23 cellular contexts compared by ENCODE assay signal in the genomic region with DNA sequence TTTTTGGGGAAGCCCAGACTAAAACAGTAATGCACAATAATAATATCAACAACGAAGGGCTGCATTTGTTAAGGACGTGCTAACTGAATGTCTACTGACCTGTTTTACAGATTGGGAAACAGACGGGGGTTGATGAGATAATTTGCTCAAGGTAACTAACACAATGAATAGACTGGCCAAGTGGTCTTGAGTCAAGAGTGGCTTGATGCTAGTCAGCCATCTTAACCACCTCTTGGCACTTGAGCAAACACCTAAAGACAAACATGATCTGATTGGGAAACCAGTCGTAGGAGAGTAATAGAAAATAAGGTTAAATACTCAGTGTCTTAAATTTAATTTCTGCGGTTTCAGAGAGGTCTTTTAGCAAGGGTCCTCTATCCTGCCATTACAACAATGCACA.
"Had no signal": no experiment of that assay in that cellular context is flagged by ENCODE, and none has a peak within 500 bp of the region (broad histone marks: within the 10 kb centered on the region; RNA-seq: fewer than 3 reads in every experiment).

No MANE protein-coding gene starts in this region.

- H3K36me3 ChIP-seq: colonic mucosa, gastrocnemius medialis, heart left ventricle had no signal

- H3K4me3 ChIP-seq: colonic mucosa, coronary artery, dorsolateral prefrontal cortex, esophagus muscularis mucosa, esophagus squamous epithelium, gastrocnemius medialis, gastroesophageal sphincter, heart left ventricle had no signal

- ATAC-seq: effector memory CD8-positive, alpha-beta T cell; esophagus mucosa; foreskin keratinocyte; gastrocnemius medialis; gastroesophageal sphincter; heart left ventricle had no signal

- H3K4me1 ChIP-seq: colonic mucosa, esophagus squamous epithelium, foreskin keratinocyte had no signal

- H3K9me3 ChIP-seq: colonic mucosa, esophagus muscularis mucosa, esophagus squamous epithelium, gastrocnemius medialis, gastroesophageal sphincter, heart left ventricle had no signal

- H3K27me3 ChIP-seq: colonic mucosa, dorsolateral prefrontal cortex, esophagus muscularis mucosa, esophagus squamous epithelium, foreskin keratinocyte, gastrocnemius medialis, gastroesophageal sphincter, heart left ventricle had no signal

- H3K27ac ChIP-seq: colonic mucosa, coronary artery, dorsolateral prefrontal cortex, epithelial cell of prostate, esophagus muscularis mucosa, esophagus squamous epithelium, foreskin keratinocyte, gastrocnemius medialis, gastroesophageal sphincter, heart left ventricle had no signal

- DNase-seq: colonic mucosa; cortex of kidney; dermis blood vessel endothelial cell; dorsolateral prefrontal cortex; effector CD4-positive, alpha-beta T cell; effector CD8-positive, alpha-beta T cell; effector memory CD4-positive, alpha-beta T cell; effector memory CD8-positive, alpha-beta T cell; endodermal cell; erythroblast; esophagus squamous epithelium; foreskin fibroblast; foreskin keratinocyte; foreskin melanocyte; gastrocnemius medialis; glutamatergic neuron; head of caudate nucleus; heart left ventricle had no signal
